In the genomic region with DNA sequence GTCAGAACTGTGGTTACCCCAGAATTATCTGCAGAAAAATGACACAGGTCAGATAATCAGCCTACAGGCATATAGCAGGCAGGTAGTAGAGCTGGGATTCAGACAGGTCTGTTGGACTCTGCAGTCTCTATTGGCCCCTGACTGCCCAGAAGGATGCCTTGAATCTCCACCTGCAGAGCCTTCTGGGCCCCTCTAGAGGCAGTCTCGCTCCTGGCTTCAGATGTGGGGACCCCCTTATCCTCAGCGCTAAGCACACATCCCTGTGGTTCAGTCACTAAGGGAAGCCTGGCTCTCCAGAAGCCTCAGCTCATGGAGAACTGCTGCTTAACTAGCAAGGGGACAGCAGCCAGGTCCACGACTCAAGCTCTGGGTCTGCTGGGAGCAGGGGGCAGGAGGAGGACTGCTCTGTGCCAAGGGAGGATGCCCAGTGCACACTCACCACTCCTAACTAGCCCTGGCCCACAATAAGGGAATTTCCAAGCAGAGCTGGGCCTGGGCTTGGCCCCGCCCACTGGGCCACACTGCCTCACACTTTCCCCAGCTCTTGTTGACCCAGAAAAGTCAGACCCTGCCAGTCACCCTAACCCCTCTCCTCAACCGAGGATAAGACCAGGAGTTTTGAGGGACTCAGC, we compare ENCODE assay signal across 8 cellular contexts. TPM values are rescaled to one million over a fixed set of nuclear protein-coding genes. Genes with fewer than 3 reads are reported as not detected.
DNase-seq lines count a peak whose midpoint lies in the region; ATAC-seq and TF ChIP-seq lines count a peak whose summit lies in the region.

No MANE protein-coding gene starts in this region.

- H2AK5ac ChIP-seq in trophoblast cell (ENCODE audit: low read length) = no peak overlapping the region

- no peaks in the 10 kb centered on the region for H3F3A ChIP-seq in Loucy (ENCODE audit: low read depth)

- H3K23ac ChIP-seq in trophoblast cell (ENCODE audit: low read length) = no peak overlapping the region

- peak overlapping the region; percentile 51 for H3K4ac ChIP-seq in trophoblast cell (ENCODE audit: low read depth, low read length)

- H4K8ac ChIP-seq in trophoblast cell (ENCODE audit: low read depth, low read length) = no peak overlapping the region

- H2BK12ac ChIP-seq in trophoblast cell (ENCODE audit: low read length) = no peak overlapping the region

- TF ChIP-seq CTCF in Loucy (conservative IDR thresholded peaks at IDR 0.05; ENCODE audit: low read length) (peak; percentile 54), cardiac fibroblast (IDR thresholded peaks at IDR 0.05; ENCODE audit: low read depth, low read length) (peak; percentile 9)

- H2BK120ac ChIP-seq in trophoblast cell (ENCODE audit: insufficient read depth, low read length, poor library complexity) = no peak overlapping the region

- peaks cover 41% of the 10 kb centered on the region; the same call in 1 of the 2 replicates for H3K79me2 ChIP-seq in Loucy (ENCODE audit: insufficient read depth, low read length)
- H3K79me2 ChIP-seq in trophoblast cell (ENCODE audit: control insufficient read depth, insufficient read depth, low read length, poor library complexity) = peaks cover 13% of the 10 kb centered on the region

- peak overlapping the region; percentile 77 for H3K4me2 ChIP-seq in Loucy (ENCODE audit: low read depth, low read length, poor library complexity, severe bottlenecking)
- H3K4me2 ChIP-seq in trophoblast cell (ENCODE audit: low read length) = no peak overlapping the region

- DNase-seq in Daoy (ENCODE audit: low read depth) (peak; percentile 68), cardiac fibroblast (ENCODE audit: low read depth in 2 of 2) (no peak), trophoblast cell (no peak), G401 (ENCODE audit: low spot score) (no peak), amygdala (lab: John Stamatoyannopoulos, UW) (no peak)

- no peak overlapping the region for H2BK5ac ChIP-seq in trophoblast cell (ENCODE audit: low read depth, low read length, poor library complexity)

- WGBS in trophoblast cell (ENCODE audit: extremely low coverage, insufficient coverage, insufficient read length) = no CpG with 5 or more reads among the region's 5 CpGs

- no peaks in the 10 kb centered on the region for H4K20me1 ChIP-seq in Loucy (ENCODE audit: insufficient read depth, low read length, poor library complexity, severe bottlenecking)

- H4K91ac ChIP-seq in trophoblast cell (ENCODE audit: low read depth, low read length) = no peak overlapping the region

- H2AFZ ChIP-seq in Loucy (ENCODE audit: low read length) = no peak overlapping the region
- no peak overlapping the region for H2AFZ ChIP-seq in trophoblast cell (ENCODE audit: insufficient read depth, low read length, poor library complexity)

- H3K36me3 ChIP-seq in Loucy (ENCODE audit: insufficient read depth, low read length) = no peaks in the 10 kb centered on the region; the same call in 1 of the 2 replicates
- peaks cover 12 to 20% of the 10 kb centered on the region in 2 experiments for H3K36me3 ChIP-seq in trophoblast cell (ENCODE audit: control insufficient read depth in 1 of 2, insufficient read depth in 2 of 2, low read length in 2 of 2)

- H3K9me2 ChIP-seq in Loucy (replicated peaks; ENCODE audit: low read depth, low read length) = no peaks in the 10 kb centered on the region

- no peak overlapping the region for H3K14ac ChIP-seq in trophoblast cell (ENCODE audit: low read length)

- H3K27me3 ChIP-seq in Loucy (ENCODE audit: insufficient read depth, low read length, poor library complexity, severe bottlenecking) (no peaks in the 10 kb centered on the region), trophoblast cell (ENCODE audit: insufficient read depth, low read length) (no peaks in the 10 kb centered on the region)

- H3K4me1 ChIP-seq in Loucy (ENCODE audit: insufficient read depth, low read length, poor library complexity, severe bottlenecking) = peaks cover 23% of the 10 kb centered on the region
- peaks cover 27 to 31% of the 10 kb centered on the region in 2 experiments for H3K4me1 ChIP-seq in trophoblast cell (ENCODE audit: control insufficient read depth in 1 of 2, insufficient read depth in 2 of 2, low read length in 2 of 2)

- H3K9me3 ChIP-seq in Loucy (ENCODE audit: insufficient read depth, low read depth, low read length) (no peaks in the 10 kb centered on the region), trophoblast cell (ENCODE audit: insufficient read depth, low read depth, low read length) (no peaks in the 10 kb centered on the region)

- peak overlapping the region; percentile 56 for H3K9ac ChIP-seq in Loucy (ENCODE audit: low read depth, low read length, poor library complexity, severe bottlenecking)
- no peak overlapping the region for H3K9ac ChIP-seq in trophoblast cell (ENCODE audit: low read length)

- H3K79me1 ChIP-seq in trophoblast cell (ENCODE audit: low read length) = peaks cover 7% of the 10 kb centered on the region

- H3K4me3 ChIP-seq in Loucy (ENCODE audit: low read length, poor library complexity, severe bottlenecking) = no peak overlapping the region
- H3K4me3 ChIP-seq in cardiac fibroblast (replicated peaks in 1 of 2; ENCODE audit: low read depth in 2 of 2, low read length in 2 of 2) = no peak overlapping the region
- no peak overlapping the region for H3K4me3 ChIP-seq in trophoblast cell (ENCODE audit: low read depth, low read length)

- in situ Hi-C loops in G401 (cut with HindIII; ENCODE audit: low sequenced_read_pairs) = loop anchor here (5.0 kb wide), 1 partner anchor 94 kb away; no protein-coding TSS in a partner anchor

- no peak for ATAC-seq in GM21390 (IDR thresholded peaks at IDR 0.05; ENCODE audit: unreplicated experiment)
- ATAC-seq in GM21447 (IDR thresholded peaks at IDR 0.05; ENCODE audit: unreplicated experiment) = no peak

- H3K18ac ChIP-seq in trophoblast cell (ENCODE audit: low read length) = peak overlapping the region; percentile 28

- no peak overlapping the region for H4K12ac ChIP-seq in trophoblast cell (ENCODE audit: low read depth, low read length)

- no peak overlapping the region for H3K27ac ChIP-seq in trophoblast cell (ENCODE audit: low read depth, low read length)

RNA-seq across cellular contexts. Expression of gene SLC9A1, which starts 18.9 kb away (rescaled TPM):
- 5.4 and 6.1 TPM in 2 replicates for total RNA-seq in Daoy (2014; rRNA removed; shearing (Covaris generic))
- polyA plus RNA-seq in trophoblast cell (2013) = 114 and 122 TPM in 2 replicates
- 1.4 and 4.2 TPM in 2 replicates for total RNA-seq in G401 (2014; rRNA removed; shearing (Covaris generic))
